ENCODE assay signal across 15 cellular contexts in the genomic region with DNA sequence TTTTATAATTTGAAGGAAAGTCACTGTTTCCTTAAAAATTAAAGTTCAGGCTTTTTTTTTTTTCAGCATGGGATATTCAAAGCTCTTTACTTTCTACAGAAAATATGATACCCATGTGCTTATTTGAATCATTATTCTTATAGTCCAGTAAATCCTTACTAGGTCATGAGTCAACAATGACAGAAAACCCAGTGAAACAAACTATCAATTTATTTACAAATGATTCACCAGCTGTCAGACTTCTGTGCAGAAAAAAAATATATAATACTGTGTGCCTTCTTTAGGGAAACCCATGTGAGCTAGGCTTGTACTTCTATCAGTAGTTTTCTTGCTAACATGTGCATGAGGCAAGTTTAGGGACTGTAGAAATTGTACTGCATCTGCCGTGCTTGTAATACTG. TPM values are rescaled to one million over a fixed set of nuclear protein-coding genes. Genes with fewer than 3 reads are reported as not detected.
DNase-seq lines count a peak whose midpoint lies in the region; ATAC-seq, FAIRE-seq and TF ChIP-seq lines count a peak whose summit lies in the region.
"Had no signal": no experiment of that assay in that cellular context is flagged by ENCODE, and none has a peak within 500 bp of the region (broad histone marks: within the 10 kb centered on the region; RNA-seq: fewer than 3 reads in every experiment).

No MANE protein-coding gene starts in this region.

- no peak overlapping the region for H3K4me3 Mint-ChIP-seq in activated naive CD8-positive, alpha-beta T cell treated with anti-CD3 and anti-CD28 coated beads, Interleukin-2, amount 50 U/mL, for 24 hours
- H3K4me3 Mint-ChIP-seq: activated T-cell treated with anti-CD3 and anti-CD28 coated beads, Interleukin-2, amount 50 U/mL, for 72 hours; CD4-positive, alpha-beta memory T cell; IgD-negative memory B cell; neural progenitor cell had no signal

- peaks cover 17% of the 10 kb centered on the region for H3K27me3 Mint-ChIP-seq in activated naive CD8-positive, alpha-beta T cell treated with anti-CD3 and anti-CD28 coated beads, Interleukin-2, amount 50 U/mL, for 24 hours
- H3K27me3 Mint-ChIP-seq: IgD-negative memory B cell had no signal

- no peaks in the 10 kb centered on the region for H3K27me3 ChIP-seq in mesenchymal stem cell (ENCODE audit: control insufficient read depth in 1 of 2, insufficient read depth in 1 of 2, low read length in 2 of 2)
- H3K27me3 ChIP-seq: neural progenitor cell had no signal

- H3K9ac ChIP-seq in mesenchymal stem cell (ENCODE audit: low read length): peak overlapping the region; percentile 61
- H3K9ac ChIP-seq: neural progenitor cell had no signal

- TF ChIP-seq CTCF in choroid plexus epithelial cell (conservative IDR thresholded peaks at IDR 0.05; ENCODE audit: low read depth, low read length): no peak

- no peaks in the 10 kb centered on the region for H3K9me3 Mint-ChIP-seq in activated naive CD8-positive, alpha-beta T cell treated with anti-CD3 and anti-CD28 coated beads, Interleukin-2, amount 50 U/mL, for 24 hours
- H3K9me3 Mint-ChIP-seq: IgD-negative memory B cell had no signal

- H3K18ac ChIP-seq in mesenchymal stem cell (ENCODE audit: low read depth in 1 of 2, low read length in 2 of 2): no peak overlapping the region

- no peaks in the 10 kb centered on the region for H3K9me3 ChIP-seq in mesenchymal stem cell (ENCODE audit: control insufficient read depth, low read length)

- DNase-seq in COLO829 (ENCODE audit: low spot score) (peak; percentile 13), LHCN-M2 (ENCODE audit: low read depth) (peak; percentile 49), choroid plexus epithelial cell (ENCODE audit: low read depth) (peak; percentile 38), mesenchymal stem cell (peak; percentile 44), mucosa of gallbladder (ENCODE audit: low spot score) (no peak), T-helper 9 cell (no peak), frontal cortex (ENCODE audit: low spot score in 2 of 2) (no peak)
- DNase-seq in activated naive CD8-positive, alpha-beta T cell treated with anti-CD3 and anti-CD28 coated beads, Interleukin-2, amount 50 U/mL, for 24 hours: no peak
- DNase-seq: activated CD4-positive, CD25-positive, alpha-beta regulatory T cell; activated T-cell treated with anti-CD3 and anti-CD28 coated beads, Interleukin-2, amount 50 U/mL, for 72 hours; CD4-positive, alpha-beta memory T cell; NCI-H345; SHP77 treated with DMSO at 0.1 percent for 48 hours had no signal

- H2BK5ac ChIP-seq in mesenchymal stem cell (ENCODE audit: low read depth, low read length, poor library complexity, severe bottlenecking): no peak overlapping the region

- H2BK12ac ChIP-seq in mesenchymal stem cell (ENCODE audit: low read length in 2 of 2): no peak overlapping the region

- no peaks in the 10 kb centered on the region for H3K4me1 ChIP-seq in mesenchymal stem cell (ENCODE audit: control insufficient read depth, insufficient read depth, low read depth, low read length)

- H4K91ac ChIP-seq in mesenchymal stem cell (ENCODE audit: low read length): no peak overlapping the region

- H3K36me3 Mint-ChIP-seq in activated naive CD8-positive, alpha-beta T cell treated with anti-CD3 and anti-CD28 coated beads, Interleukin-2, amount 50 U/mL, for 24 hours (ENCODE audit: low read depth): no peaks in the 10 kb centered on the region
- H3K36me3 Mint-ChIP-seq: CD4-positive, alpha-beta memory T cell; neural progenitor cell had no signal

- no peak overlapping the region for H3K23ac ChIP-seq in mesenchymal stem cell (ENCODE audit: low read length in 2 of 2)

- peak overlapping the region; percentile 40 for H3K4me3 ChIP-seq in choroid plexus epithelial cell (ENCODE audit: low read depth, low read length)
- H3K4me3 ChIP-seq in mesenchymal stem cell (ENCODE audit: insufficient read depth in 1 of 2, low read depth in 1 of 2, low read length in 2 of 2): peak overlapping the region in 1 of 2 experiments; percentile 50
- H3K4me3 ChIP-seq: neural progenitor cell had no signal

- H3K4me2 ChIP-seq in mesenchymal stem cell (ENCODE audit: low read length, poor library complexity, severe bottlenecking): no peak overlapping the region
- H3K4me2 ChIP-seq: neural progenitor cell had no signal

- ATAC-seq in activated naive CD8-positive, alpha-beta T cell treated with anti-CD3 and anti-CD28 coated beads, Interleukin-2, amount 50 U/mL, for 24 hours: no peak
- ATAC-seq: activated T-cell treated with anti-CD3 and anti-CD28 coated beads, Interleukin-2, amount 50 U/mL, for 72 hours had no signal

- no peak for FAIRE-seq in frontal cortex (lab: Jason Lieb, UNC)

- H2AFZ ChIP-seq in mesenchymal stem cell (ENCODE audit: low read depth, low read length): no peak overlapping the region
- H2AFZ ChIP-seq: neural progenitor cell had no signal

- H3K14ac ChIP-seq in mesenchymal stem cell (ENCODE audit: low read length in 2 of 2): no peak overlapping the region

- H4K8ac ChIP-seq in mesenchymal stem cell (ENCODE audit: low read length): peak overlapping the region; percentile 72

- peaks cover 2% of the 10 kb centered on the region for H3K4me1 Mint-ChIP-seq in activated naive CD8-positive, alpha-beta T cell treated with anti-CD3 and anti-CD28 coated beads, Interleukin-2, amount 50 U/mL, for 24 hours
- H3K4me1 Mint-ChIP-seq: CD4-positive, alpha-beta memory T cell had no signal

- no peaks in the 10 kb centered on the region for H3K79me1 ChIP-seq in mesenchymal stem cell (replicated peaks; ENCODE audit: low read length, poor library complexity, severe bottlenecking)

- H3K36me3 ChIP-seq in mesenchymal stem cell (ENCODE audit: control insufficient read depth in 1 of 2, insufficient read depth in 2 of 2, low read depth in 1 of 2, low read length in 2 of 2): no peaks in the 10 kb centered on the region
- H3K36me3 ChIP-seq: neural progenitor cell had no signal

- H3K27ac Mint-ChIP-seq in activated naive CD8-positive, alpha-beta T cell treated with anti-CD3 and anti-CD28 coated beads, Interleukin-2, amount 50 U/mL, for 24 hours: no peak overlapping the region
- H3K27ac Mint-ChIP-seq: activated T-cell treated with anti-CD3 and anti-CD28 coated beads, Interleukin-2, amount 50 U/mL, for 72 hours; CD4-positive, alpha-beta memory T cell; IgD-negative memory B cell; neural progenitor cell had no signal

- 38% methylated on average over 1 of the region's 1 CpG for WGBS in mesenchymal stem cell

- no peak overlapping the region for H3K27ac ChIP-seq in mesenchymal stem cell (ENCODE audit: low read length, poor library complexity, severe bottlenecking)
- H3K27ac ChIP-seq: neural progenitor cell had no signal

- H2AK5ac ChIP-seq in mesenchymal stem cell (ENCODE audit: low read length, severe bottlenecking): no peak overlapping the region

- no peak overlapping the region for H2BK15ac ChIP-seq in mesenchymal stem cell (ENCODE audit: low read depth, poor library complexity, severe bottlenecking)

- H2BK120ac ChIP-seq in mesenchymal stem cell (ENCODE audit: low read depth, low read length): no peak overlapping the region

- H3K4ac ChIP-seq in mesenchymal stem cell (ENCODE audit: low read depth in 1 of 2, low read length in 2 of 2): no peak overlapping the region

RNA-seq across cellular contexts. Expression of gene ACP3, which starts 1.2 kb away (rescaled TPM):
- total RNA-seq in LHCN-M2 (2014; rRNA removed): 0.80 and 1.7 TPM in 2 replicates
- polyA plus RNA-seq in LHCN-M2 (2012): not detected
- 2.8 TPM for polyA plus RNA-seq in mesenchymal stem cell (2013, experiment 1 of 2)
- polyA plus RNA-seq in mesenchymal stem cell (2013, experiment 2 of 2): 3.4 TPM
- 2.1 TPM for total RNA-seq in mucosa of gallbladder
- not detected for total RNA-seq in frontal cortex
- total RNA-seq: activated T-cell treated with anti-CD3 and anti-CD28 coated beads, Interleukin-2, amount 50 U/mL, for 72 hours; CD4-positive, alpha-beta memory T cell had no signal
- polyA plus RNA-seq: CD4-positive, alpha-beta memory T cell had no signal

Comparison
In these comparisons a context has a peak if more than half of its experiments do, and no peak if none do; other contexts are left out.
1. DNase-seq: peak in COLO829 (single experiment), LHCN-M2 (single experiment), choroid plexus epithelial cell (single experiment) and mesenchymal stem cell (single experiment); none in activated naive CD8-positive, alpha-beta T cell treated with anti-CD3 and anti-CD28 coated beads, Interleukin-2, amount 50 U/mL, for 24 hours (single experiment), mucosa of gallbladder (single experiment), T-helper 9 cell (single experiment) and frontal cortex (0 of 2).